8 cellular contexts compared by ENCODE assay signal in genomic region chr2:108654726-108655125, GRCh38.
A peak's percentile ranks its signal among the peaks of the same experiment; 100 is the strongest.
DNase-seq lines count a peak whose midpoint lies in the region; ATAC-seq and TF ChIP-seq lines count a peak whose summit lies in the region.
"Not testable (repeated sequence)": the region's sequence is repeated elsewhere in the genome, so short reads cannot be mapped to it uniquely, and the experiment has no call there.

No MANE protein-coding gene starts in this region.

- not testable (repeated sequence) for TF ChIP-seq POLR2A in right lobe of liver (IDR thresholded peaks at IDR 0.05)

- not testable (repeated sequence) for H3K27me3 Mint-ChIP-seq in endothelial cell (ENCODE audit: unreplicated experiment); osteocyte (ENCODE audit: unreplicated experiment)

- not testable (repeated sequence) for H4K20me1 ChIP-seq in smooth muscle cell (ENCODE audit: low read depth)

- peak overlapping the region; percentile 77 for H3K27ac Mint-ChIP-seq in endothelial cell (ENCODE audit: unreplicated experiment)
- peak overlapping the region; percentile 92 for H3K27ac Mint-ChIP-seq in osteocyte (ENCODE audit: unreplicated experiment)

- TF ChIP-seq CTCF in ascending aorta (IDR thresholded peaks at IDR 0.05); endothelial cell (IDR thresholded peaks at IDR 0.05; ENCODE audit: unreplicated experiment); cardiac muscle cell (IDR thresholded peaks at IDR 0.05; ENCODE audit: low read depth, low read length); right lobe of liver (IDR thresholded peaks at IDR 0.05); osteocyte (IDR thresholded peaks at IDR 0.05); smooth muscle cell (IDR thresholded peaks at IDR 0.05; ENCODE audit: borderline replicate concordance, insufficient read depth, poor library complexity, severe bottlenecking): not testable (repeated sequence)

- H3K36me3 ChIP-seq in ascending aorta; cardiac muscle cell; right lobe of liver; smooth muscle cell (ENCODE audit: low read depth): not testable (repeated sequence)

- H3K4me3 Mint-ChIP-seq in endothelial cell (ENCODE audit: unreplicated experiment) (peak overlapping the region; percentile 87), osteocyte (ENCODE audit: unreplicated experiment) (peak overlapping the region; percentile 55)

- peak overlapping the region in 1 of 2 donors; percentile 79 for H3K27ac ChIP-seq in ascending aorta
- H3K27ac ChIP-seq in cardiac muscle cell: peak overlapping the region; percentile 96
- H3K27ac ChIP-seq in right lobe of liver: not testable (repeated sequence)
- peak overlapping the region; percentile 92 for H3K27ac ChIP-seq in smooth muscle cell (ENCODE audit: low read depth)

- H3F3A ChIP-seq in smooth muscle cell (ENCODE audit: low read depth): not testable (repeated sequence)

- DNase-seq in A172 (ENCODE audit: low spot score): peak; percentile 48
- DNase-seq in HS-27A (ENCODE audit: low read depth): peak; percentile 54
- peak; percentile 70 to 94 for DNase-seq in ascending aorta (ENCODE audit: low spot score in 2 of 2)
- DNase-seq in endothelial cell (ENCODE audit: low spot score); right lobe of liver; osteocyte (ENCODE audit: extremely low spot score, unreplicated experiment): not testable (repeated sequence)
- DNase-seq in cardiac muscle cell (ENCODE audit: low read depth in 1 of 2, low spot score in 1 of 2): peak; percentile 73 to 82
- peak; percentile 17 for DNase-seq in smooth muscle cell (lab: John Stamatoyannopoulos, UW; ENCODE audit: unreplicated experiment)

- intact Hi-C loops in ascending aorta (cut with DNase I); right lobe of liver (cut with DNase I): not testable (repeated sequence)

- not testable (repeated sequence) for H2AFZ ChIP-seq in smooth muscle cell (ENCODE audit: low read depth)

- H3K9me3 Mint-ChIP-seq in endothelial cell (ENCODE audit: unreplicated experiment); osteocyte (ENCODE audit: unreplicated experiment): not testable (repeated sequence)

- H3K4me1 Mint-ChIP-seq in endothelial cell (ENCODE audit: unreplicated experiment) (peaks cover 20% of the 10 kb centered on the region), osteocyte (ENCODE audit: unreplicated experiment) (peaks cover 20% of the 10 kb centered on the region)

- H3K4me3 ChIP-seq in ascending aorta: peak overlapping the region in 1 of 2 donors; percentile 42
- H3K4me3 ChIP-seq in cardiac muscle cell, right lobe of liver, smooth muscle cell: not testable (repeated sequence)

- not testable (repeated sequence) for H3K36me3 Mint-ChIP-seq in endothelial cell (ENCODE audit: low read depth, unreplicated experiment); osteocyte (ENCODE audit: unreplicated experiment)

- H3K27me3 ChIP-seq in ascending aorta; cardiac muscle cell; right lobe of liver; smooth muscle cell (ENCODE audit: low read depth): not testable (repeated sequence)

- not testable (repeated sequence) for H3K9ac ChIP-seq in smooth muscle cell (ENCODE audit: low read depth)

- not testable (repeated sequence) for H3K4me2 ChIP-seq in smooth muscle cell

- H3K79me2 ChIP-seq in smooth muscle cell (ENCODE audit: low read depth): peaks cover 22% of the 10 kb centered on the region

- WGBS in right lobe of liver (ENCODE audit: insufficient coverage, low coverage, low lambda C conversion rate, missing lambda C conversion rate): no CpG with 5 or more reads among the region's 11 CpGs
- 10% methylated on average over 7 of the region's 11 CpGs for WGBS in smooth muscle cell (ENCODE audit: low lambda C conversion rate)

- not testable (repeated sequence) for H3K9me3 ChIP-seq in ascending aorta; cardiac muscle cell (ENCODE audit: low read depth); right lobe of liver; smooth muscle cell (replicated peaks; ENCODE audit: low read depth)

- peak; percentile 23 to 50 (median 46) for ATAC-seq in right lobe of liver

- not testable (repeated sequence) for H3K4me1 ChIP-seq in ascending aorta; cardiac muscle cell (ENCODE audit: low read depth); right lobe of liver; smooth muscle cell (ENCODE audit: low read depth)
